Comparison of ENCODE assay signal across 2 cellular contexts in genomic region chr6:56714982-56715456, GRCh38.
A peak's percentile ranks its signal among the peaks of the same experiment; 100 is the strongest.
TF ChIP-seq lines count a peak whose summit lies in the region.

No MANE protein-coding gene starts in this region.

TF ChIP-seq in A549, 52 proteins besides CTCF, POLR2A, EP300 and RAD21 (continued from another document):
- TF ChIP-seq HMGXB4 (CRISPR knock-in tag; IDR thresholded peaks at IDR 0.05; ENCODE audit: borderline replicate concordance) (no peak), SREBF2 (IDR thresholded peaks at IDR 0.05) (no peak), BHLHE40 (IDR thresholded peaks at IDR 0.05; ENCODE audit: low read depth, low read length) (no peak), NFE2L2 (conservative IDR thresholded peaks at IDR 0.05; ENCODE audit: low read length) (no peak), GATA3 (IDR thresholded peaks at IDR 0.05; ENCODE audit: borderline replicate concordance) (peak; percentile 74), HOXB13 (CRISPR knock-in tag; IDR thresholded peaks at IDR 0.05; ENCODE audit: low read depth) (no peak), TFCP2L1 (CRISPR knock-in tag; IDR thresholded peaks at IDR 0.05) (no peak), CHD4 (IDR thresholded peaks at IDR 0.05; ENCODE audit: borderline replicate concordance) (no peak), PBX3 (IDR thresholded peaks at IDR 0.05) (peak; percentile 51; the same call in 1 of the 2 replicates), KDM5A (IDR thresholded peaks at IDR 0.05) (no peak), HOXA7 (CRISPR knock-in tag; IDR thresholded peaks at IDR 0.05) (no peak), RCOR1 (IDR thresholded peaks at IDR 0.05; ENCODE audit: low read depth, low read length) (no peak), FOSB (CRISPR knock-in tag; IDR thresholded peaks at IDR 0.05) (no peak), NPAS2 (CRISPR knock-in tag; IDR thresholded peaks at IDR 0.05; ENCODE audit: borderline replicate concordance) (no peak), MAZ (IDR thresholded peaks at IDR 0.05; ENCODE audit: borderline replicate concordance, low read depth, low read length) (no peak)
- TF ChIP-seq, protein P1, sequence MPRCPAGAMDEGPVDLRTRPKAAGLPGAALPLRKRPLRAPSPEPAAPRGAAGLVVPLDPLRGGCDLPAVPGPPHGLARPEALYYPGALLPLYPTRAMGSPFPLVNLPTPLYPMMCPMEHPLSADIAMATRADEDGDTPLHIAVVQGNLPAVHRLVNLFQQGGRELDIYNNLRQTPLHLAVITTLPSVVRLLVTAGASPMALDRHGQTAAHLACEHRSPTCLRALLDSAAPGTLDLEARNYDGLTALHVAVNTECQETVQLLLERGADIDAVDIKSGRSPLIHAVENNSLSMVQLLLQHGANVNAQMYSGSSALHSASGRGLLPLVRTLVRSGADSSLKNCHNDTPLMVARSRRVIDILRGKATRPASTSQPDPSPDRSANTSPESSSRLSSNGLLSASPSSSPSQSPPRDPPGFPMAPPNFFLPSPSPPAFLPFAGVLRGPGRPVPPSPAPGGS (IDR thresholded peaks at IDR 0.05): 0 out of 3 replicates have a peak, but pooled peaks have one; percentile 23
- TF ChIP-seq, protein P2, sequence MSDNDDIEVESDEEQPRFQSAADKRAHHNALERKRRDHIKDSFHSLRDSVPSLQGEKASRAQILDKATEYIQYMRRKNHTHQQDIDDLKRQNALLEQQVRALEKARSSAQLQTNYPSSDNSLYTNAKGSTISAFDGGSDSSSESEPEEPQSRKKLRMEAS (IDR thresholded peaks at IDR 0.05): peak; percentile 52; the same call in 1 of the 2 replicates

TF ChIP-seq in HepG2, 621 proteins besides CTCF, POLR2A, EP300 and RAD21 (continued from another document and continues in another):
- TF ChIP-seq, protein P3, sequence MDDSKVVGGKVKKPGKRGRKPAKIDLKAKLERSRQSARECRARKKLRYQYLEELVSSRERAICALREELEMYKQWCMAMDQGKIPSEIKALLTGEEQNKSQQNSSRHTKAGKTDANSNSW (CRISPR knock-in tag; IDR thresholded peaks at IDR 0.05; ENCODE audit: borderline replicate concordance): no peak
- TF ChIP-seq SAP130 (CRISPR knock-in tag; IDR thresholded peaks at IDR 0.05; ENCODE audit: low read depth) (peak; percentile 73), SALL1 (CRISPR knock-in tag; IDR thresholded peaks at IDR 0.05) (peak; percentile 60; the same call in 1 of the 2 replicates), REST (IDR thresholded peaks at IDR 0.05; ENCODE audit: borderline replicate concordance in 1 of 2, low read depth in 1 of 2, low read length in 2 of 2) (no peak), RXRB (CRISPR knock-in tag; IDR thresholded peaks at IDR 0.05; ENCODE audit: borderline replicate concordance) (peak; percentile 69), ZNF878 (CRISPR knock-in tag; IDR thresholded peaks at IDR 0.05) (0 out of 2 replicates have a peak, but pooled peaks have one; percentile 40), RARA (CRISPR knock-in tag; IDR thresholded peaks at IDR 0.05) (peak; percentile 85), ZBTB20 (CRISPR knock-in tag; IDR thresholded peaks at IDR 0.05; ENCODE audit: borderline replicate concordance, low read depth) (no peak), ZNF598 (CRISPR knock-in tag; IDR thresholded peaks at IDR 0.05; ENCODE audit: borderline replicate concordance) (no peak), ZNF782 (CRISPR knock-in tag; IDR thresholded peaks at IDR 0.05; ENCODE audit: borderline replicate concordance) (no peak), CREB1 (IDR thresholded peaks at IDR 0.05) (no peak), CREB1 (CRISPR knock-in tag; IDR thresholded peaks at IDR 0.05) (peak; percentile 57; the same call in 1 of the 2 replicates), BCL6 (CRISPR knock-in tag; IDR thresholded peaks at IDR 0.05) (peak; percentile 51), MAFG (CRISPR knock-in tag; IDR thresholded peaks at IDR 0.05) (no peak), KDM5B (CRISPR knock-in tag; IDR thresholded peaks at IDR 0.05; ENCODE audit: borderline replicate concordance) (no peak), TCF7 (IDR thresholded peaks at IDR 0.05; ENCODE audit: low read depth) (0 out of 2 replicates have a peak, but pooled peaks have one; percentile 15), ERF (CRISPR knock-in tag; IDR thresholded peaks at IDR 0.05) (peak; percentile 63; the same call in 1 of the 2 replicates), ZNF781 (CRISPR knock-in tag; IDR thresholded peaks at IDR 0.05; ENCODE audit: borderline replicate concordance, not compliant biosample characterization) (no peak), AHR (CRISPR knock-in tag; IDR thresholded peaks at IDR 0.05) (no peak), MTA3 (CRISPR knock-in tag; IDR thresholded peaks at IDR 0.05) (no peak), ZNF329 (CRISPR knock-in tag; IDR thresholded peaks at IDR 0.05; ENCODE audit: low read depth) (no peak), PITX1 (CRISPR knock-in tag; IDR thresholded peaks at IDR 0.05) (peak; percentile 50; the same call in 1 of the 2 replicates), BRF2 (CRISPR knock-in tag; IDR thresholded peaks at IDR 0.05) (no peak), HOXA9 (CRISPR knock-in tag; IDR thresholded peaks at IDR 0.05; ENCODE audit: borderline replicate concordance) (no peak), ZKSCAN8 (CRISPR knock-in tag; IDR thresholded peaks at IDR 0.05; ENCODE audit: borderline replicate concordance) (no peak), STAT6 (CRISPR knock-in tag; IDR thresholded peaks at IDR 0.05; ENCODE audit: borderline replicate concordance) (no peak), ZNF326 (CRISPR knock-in tag; IDR thresholded peaks at IDR 0.05; ENCODE audit: borderline replicate concordance) (no peak), NR2F6 (IDR thresholded peaks at IDR 0.05) (peak; percentile 75), NR2F6 (CRISPR knock-in tag; IDR thresholded peaks at IDR 0.05) (peak; percentile 79), HMG20A (CRISPR knock-in tag; IDR thresholded peaks at IDR 0.05; ENCODE audit: borderline replicate concordance) (peak; percentile 50; the same call in 1 of the 2 replicates), SKI (IDR thresholded peaks at IDR 0.05; ENCODE audit: partially characterized antibody) (peak; percentile 63)
- TF ChIP-seq, protein P4, sequence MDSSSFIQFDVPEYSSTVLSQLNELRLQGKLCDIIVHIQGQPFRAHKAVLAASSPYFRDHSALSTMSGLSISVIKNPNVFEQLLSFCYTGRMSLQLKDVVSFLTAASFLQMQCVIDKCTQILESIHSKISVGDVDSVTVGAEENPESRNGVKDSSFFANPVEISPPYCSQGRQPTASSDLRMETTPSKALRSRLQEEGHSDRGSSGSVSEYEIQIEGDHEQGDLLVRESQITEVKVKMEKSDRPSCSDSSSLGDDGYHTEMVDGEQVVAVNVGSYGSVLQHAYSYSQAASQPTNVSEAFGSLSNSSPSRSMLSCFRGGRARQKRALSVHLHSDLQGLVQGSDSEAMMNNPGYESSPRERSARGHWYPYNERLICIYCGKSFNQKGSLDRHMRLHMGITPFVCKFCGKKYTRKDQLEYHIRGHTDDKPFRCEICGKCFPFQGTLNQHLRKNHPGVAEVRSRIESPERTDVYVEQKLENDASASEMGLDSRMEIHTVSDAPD (CRISPR knock-in tag; IDR thresholded peaks at IDR 0.05): no peak
- TF ChIP-seq, protein P5, sequence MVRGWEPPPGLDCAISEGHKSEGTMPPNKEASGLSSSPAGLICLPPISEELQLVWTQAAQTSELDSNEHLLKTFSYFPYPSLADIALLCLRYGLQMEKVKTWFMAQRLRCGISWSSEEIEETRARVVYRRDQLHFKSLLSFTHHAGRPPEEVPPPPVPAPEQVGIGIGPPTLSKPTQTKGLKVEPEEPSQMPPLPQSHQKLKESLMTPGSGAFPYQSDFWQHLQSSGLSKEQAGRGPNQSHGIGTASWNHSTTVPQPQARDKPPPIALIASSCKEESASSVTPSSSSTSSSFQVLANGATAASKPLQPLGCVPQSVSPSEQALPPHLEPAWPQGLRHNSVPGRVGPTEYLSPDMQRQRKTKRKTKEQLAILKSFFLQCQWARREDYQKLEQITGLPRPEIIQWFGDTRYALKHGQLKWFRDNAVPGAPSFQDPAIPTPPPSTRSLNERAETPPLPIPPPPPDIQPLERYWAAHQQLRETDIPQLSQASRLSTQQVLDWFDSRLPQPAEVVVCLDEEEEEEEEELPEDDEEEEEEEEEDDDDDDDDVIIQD (CRISPR knock-in tag; IDR thresholded peaks at IDR 0.05; ENCODE audit: low read depth): peak; percentile 61
- TF ChIP-seq, protein P6, sequence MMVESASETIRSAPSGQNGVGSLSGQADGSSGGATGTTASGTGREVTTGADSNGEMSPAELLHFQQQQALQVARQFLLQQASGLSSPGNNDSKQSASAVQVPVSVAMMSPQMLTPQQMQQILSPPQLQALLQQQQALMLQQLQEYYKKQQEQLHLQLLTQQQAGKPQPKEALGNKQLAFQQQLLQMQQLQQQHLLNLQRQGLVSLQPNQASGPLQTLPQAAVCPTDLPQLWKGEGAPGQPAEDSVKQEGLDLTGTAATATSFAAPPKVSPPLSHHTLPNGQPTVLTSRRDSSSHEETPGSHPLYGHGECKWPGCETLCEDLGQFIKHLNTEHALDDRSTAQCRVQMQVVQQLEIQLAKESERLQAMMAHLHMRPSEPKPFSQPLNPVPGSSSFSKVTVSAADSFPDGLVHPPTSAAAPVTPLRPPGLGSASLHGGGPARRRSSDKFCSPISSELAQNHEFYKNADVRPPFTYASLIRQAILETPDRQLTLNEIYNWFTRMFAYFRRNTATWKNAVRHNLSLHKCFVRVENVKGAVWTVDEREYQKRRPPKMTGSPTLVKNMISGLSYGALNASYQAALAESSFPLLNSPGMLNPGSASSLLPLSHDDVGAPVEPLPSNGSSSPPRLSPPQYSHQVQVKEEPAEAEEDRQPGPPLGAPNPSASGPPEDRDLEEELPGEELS (CRISPR knock-in tag; IDR thresholded peaks at IDR 0.05): 0 out of 2 replicates have a peak, but pooled peaks have one; percentile 32
- TF ChIP-seq, protein P7, sequence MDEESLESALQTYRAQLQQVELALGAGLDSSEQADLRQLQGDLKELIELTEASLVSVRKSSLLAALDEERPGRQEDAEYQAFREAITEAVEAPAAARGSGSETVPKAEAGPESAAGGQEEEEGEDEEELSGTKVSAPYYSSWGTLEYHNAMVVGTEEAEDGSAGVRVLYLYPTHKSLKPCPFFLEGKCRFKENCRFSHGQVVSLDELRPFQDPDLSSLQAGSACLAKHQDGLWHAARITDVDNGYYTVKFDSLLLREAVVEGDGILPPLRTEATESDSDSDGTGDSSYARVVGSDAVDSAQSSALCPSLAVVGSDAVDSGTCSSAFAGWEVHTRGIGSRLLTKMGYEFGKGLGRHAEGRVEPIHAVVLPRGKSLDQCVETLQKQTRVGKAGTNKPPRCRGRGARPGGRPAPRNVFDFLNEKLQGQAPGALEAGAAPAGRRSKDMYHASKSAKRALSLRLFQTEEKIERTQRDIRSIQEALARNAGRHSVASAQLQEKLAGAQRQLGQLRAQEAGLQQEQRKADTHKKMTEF (CRISPR knock-in tag; IDR thresholded peaks at IDR 0.05): 0 out of 2 replicates have a peak, but pooled peaks have one; percentile 40
